10 cellular contexts compared by ENCODE assay signal in genomic region chr11:2772544-2773031, GRCh38.
DNase-seq lines count a peak whose midpoint lies in the region; ATAC-seq and TF ChIP-seq lines count a peak whose summit lies in the region.
"Had no signal": no experiment of that assay in that cellular context is flagged by ENCODE, and none has a peak within 500 bp of the region (broad histone marks: within the 10 kb centered on the region; RNA-seq: fewer than 3 reads in every experiment).

No MANE protein-coding gene starts in this region.

- H3K4me3 Mint-ChIP-seq in activated naive CD8-positive, alpha-beta T cell treated with anti-CD3 and anti-CD28 coated beads for 36 hours: no peak overlapping the region
- H3K4me3 Mint-ChIP-seq: central memory CD8-positive, alpha-beta T cell; memory B cell had no signal

- peak overlapping the region; percentile 53 for H3K4me2 ChIP-seq in Loucy (ENCODE audit: low read depth, low read length, poor library complexity, severe bottlenecking)

- H3K27ac Mint-ChIP-seq in activated naive CD8-positive, alpha-beta T cell treated with anti-CD3 and anti-CD28 coated beads for 36 hours: no peak overlapping the region
- H3K27ac Mint-ChIP-seq: memory B cell had no signal

- H3K4me1 Mint-ChIP-seq in activated naive CD8-positive, alpha-beta T cell treated with anti-CD3 and anti-CD28 coated beads for 36 hours: peaks cover 22% of the 10 kb centered on the region
- H3K4me1 Mint-ChIP-seq: memory B cell had no signal

- DNase-seq in Daoy (ENCODE audit: low read depth) (peak; percentile 75), mucosa of descending colon (peak in 2 of 3 donors; percentile 20 to 27), DMS114 treated with DMSO at 0.1 percent for 48 hours (lab: John Stamatoyannopoulos, UW; ENCODE audit: unreplicated experiment) (no peak)
- peak; percentile 57 for DNase-seq in activated naive CD8-positive, alpha-beta T cell treated with anti-CD3 and anti-CD28 coated beads for 36 hours

- H3K9me3 ChIP-seq in Loucy (ENCODE audit: insufficient read depth, low read depth, low read length): no peaks in the 10 kb centered on the region
- H3K9me3 ChIP-seq in mucosa of descending colon: no peaks in the 10 kb centered on the region

- no peaks in the 10 kb centered on the region for H3K27me3 ChIP-seq in Loucy (ENCODE audit: insufficient read depth, low read length, poor library complexity, severe bottlenecking)

- no peaks in the 10 kb centered on the region for H3K36me3 Mint-ChIP-seq in activated naive CD8-positive, alpha-beta T cell treated with anti-CD3 and anti-CD28 coated beads for 36 hours

- ATAC-seq in mucosa of descending colon: peak; percentile 17
- ATAC-seq in HG03025 (IDR thresholded peaks at IDR 0.05; ENCODE audit: low FRiP score, unreplicated experiment): no peak
- ATAC-seq in HG03457 (IDR thresholded peaks at IDR 0.05; ENCODE audit: unreplicated experiment): no peak
- no peak for ATAC-seq in GM21576 (IDR thresholded peaks at IDR 0.05; ENCODE audit: unreplicated experiment)

- H3F3A ChIP-seq in Loucy (ENCODE audit: low read depth): no peaks in the 10 kb centered on the region

- no peaks in the 10 kb centered on the region for H3K36me3 ChIP-seq in Loucy (ENCODE audit: insufficient read depth, low read length)
- no peaks in the 10 kb centered on the region for H3K36me3 ChIP-seq in mucosa of descending colon (ENCODE audit: low read depth)

- peak overlapping the region; percentile 53 for H3K9ac ChIP-seq in Loucy (ENCODE audit: low read depth, low read length, poor library complexity, severe bottlenecking)

- no peak overlapping the region for H2AFZ ChIP-seq in Loucy (ENCODE audit: low read length)

- peak overlapping the region; percentile 18 for H3K4me3 ChIP-seq in Loucy (ENCODE audit: low read length, poor library complexity, severe bottlenecking)
- no peak overlapping the region for H3K4me3 ChIP-seq in mucosa of descending colon

- no peaks in the 10 kb centered on the region for H3K9me2 ChIP-seq in Loucy (replicated peaks; ENCODE audit: low read depth, low read length)

- no peaks in the 10 kb centered on the region for H3K27me3 Mint-ChIP-seq in activated naive CD8-positive, alpha-beta T cell treated with anti-CD3 and anti-CD28 coated beads for 36 hours
- H3K27me3 Mint-ChIP-seq: memory B cell had no signal

- intact Hi-C loops in mucosa of descending colon (cut with DNase I, micrococcal nuclease): no loop called here

- TF ChIP-seq CTCF in Loucy (conservative IDR thresholded peaks at IDR 0.05; ENCODE audit: low read length): no peak
- no peak for TF ChIP-seq CTCF in mucosa of descending colon (IDR thresholded peaks at IDR 0.05)

- H3K4me1 ChIP-seq in Loucy (ENCODE audit: insufficient read depth, low read length, poor library complexity, severe bottlenecking) (peaks cover 71% of the 10 kb centered on the region), mucosa of descending colon (ENCODE audit: low read depth) (no peaks in the 10 kb centered on the region)

- H3K9me3 Mint-ChIP-seq in activated naive CD8-positive, alpha-beta T cell treated with anti-CD3 and anti-CD28 coated beads for 36 hours: no peaks in the 10 kb centered on the region
- H3K9me3 Mint-ChIP-seq: central memory CD8-positive, alpha-beta T cell; memory B cell had no signal

- no peaks in the 10 kb centered on the region for H4K20me1 ChIP-seq in Loucy (ENCODE audit: insufficient read depth, low read length, poor library complexity, severe bottlenecking)

- H3K79me2 ChIP-seq in Loucy (ENCODE audit: insufficient read depth, low read length): peaks cover 19% of the 10 kb centered on the region; the same call in 1 of the 2 replicates
